In the genomic region with DNA sequence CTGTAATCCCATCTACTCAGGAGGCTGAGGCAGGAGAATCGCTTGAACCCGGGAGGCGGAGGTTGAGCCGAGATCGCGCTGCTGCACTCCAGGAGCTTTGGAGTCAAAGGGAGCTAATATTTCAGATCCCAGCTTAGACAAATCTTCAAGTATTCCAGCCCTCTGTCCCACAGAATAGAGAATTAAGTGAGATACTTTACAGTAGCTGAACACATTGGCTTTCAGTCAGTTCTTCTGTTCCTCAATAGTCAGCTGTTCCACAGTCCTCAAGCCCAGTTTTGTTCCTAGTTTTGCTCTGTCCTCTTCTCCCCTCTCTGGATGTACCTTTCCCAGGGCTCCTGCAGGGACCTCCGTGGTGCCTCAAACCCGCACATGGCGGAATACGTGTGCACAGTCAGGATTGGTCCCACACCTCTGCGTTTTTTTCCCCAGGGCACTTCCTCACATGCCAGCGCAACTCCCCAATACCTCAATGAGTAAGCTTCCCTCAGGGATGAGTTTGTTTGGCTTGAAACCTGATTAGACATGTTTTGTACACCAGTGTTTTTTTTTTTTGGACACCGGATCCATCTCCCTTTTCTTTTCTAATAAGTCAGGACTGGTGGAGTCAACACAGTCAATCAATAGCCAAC, we compare ENCODE assay signal across 10 cellular contexts. TPM values are rescaled to one million over a fixed set of nuclear protein-coding genes. Genes with fewer than 3 reads are reported as not detected.
DNase-seq lines count a peak whose midpoint lies in the region; ATAC-seq, FAIRE-seq and TF ChIP-seq lines count a peak whose summit lies in the region.
"Had no signal": no experiment of that assay in that cellular context is flagged by ENCODE, and none has a peak within 500 bp of the region (broad histone marks: within the 10 kb centered on the region; RNA-seq: fewer than 3 reads in every experiment).

No MANE protein-coding gene starts in this region.

- H3K27ac ChIP-seq in Peyer's patch (peak overlapping the region in 3 of 4 donors; percentile 93 to 99 (median 93)), endothelial cell of umbilical vein (ENCODE audit: insufficient read depth, low read depth, low read length) (no peak overlapping the region), tibial artery (peak overlapping the region in 1 of 2 donors; percentile 95)

- ATAC-seq in GM21528 (IDR thresholded peaks at IDR 0.05; ENCODE audit: low FRiP score, unreplicated experiment) = no peak
- ATAC-seq in HG03565 (IDR thresholded peaks at IDR 0.05; ENCODE audit: unreplicated experiment) = no peak

- no peak for FAIRE-seq in endothelial cell of umbilical vein (lab: Jason Lieb, UNC)
- FAIRE-seq: GM19239 had no signal

- peak overlapping the region; percentile 97 for H3K4me3 Mint-ChIP-seq in progenitor cell of endocrine pancreas (ENCODE audit: low read depth)

- DNase-seq in GM12865 (ENCODE audit: low read depth) = no peak
- DNase-seq in Peyer's patch = no peak
- no peak for DNase-seq in endothelial cell of umbilical vein (ENCODE audit: low read depth, low spot score)
- DNase-seq in progenitor cell of endocrine pancreas (ENCODE audit: low spot score, unreplicated experiment) = no peak
- no peak for DNase-seq in Ammon's horn (ENCODE audit: low spot score)
- no peak for DNase-seq in tibial artery
- DNase-seq: effector CD8-positive, alpha-beta T cell had no signal

- no peak for TF ChIP-seq CTCF in GM12865 (IDR thresholded peaks at IDR 0.05; ENCODE audit: insufficient read depth, low read depth, low read length, missing control alignments)
- no peak for TF ChIP-seq CTCF in Peyer's patch (IDR thresholded peaks at IDR 0.05)
- no peak for TF ChIP-seq CTCF in endothelial cell of umbilical vein (IDR thresholded peaks at IDR 0.05; ENCODE audit: extremely low read depth in 1 of 2, insufficient read depth in 1 of 2, low read depth in 1 of 2, low read length in 2 of 2)
- no peak for TF ChIP-seq CTCF in progenitor cell of endocrine pancreas (IDR thresholded peaks at IDR 0.05; ENCODE audit: unreplicated experiment)
- no peak for TF ChIP-seq CTCF in tibial artery (IDR thresholded peaks at IDR 0.05)

- POLR2A ChIA-PET in endothelial cell of umbilical vein (lab: Charles Lee) = interaction anchor here (0.8 to 4.3 kb wide), 2 partner anchors 38 to 73 kb away, joined by 5 to 100 read pairs; partner anchors contain the start of gene MIIP

- no peak overlapping the region for H2AFZ ChIP-seq in endothelial cell of umbilical vein (ENCODE audit: low read depth, low read length)

- peak overlapping the region; percentile 5 for H3K4me2 ChIP-seq in endothelial cell of umbilical vein (ENCODE audit: insufficient read depth, low read length)

- H3K4me3 ChIP-seq in GM12865 (ENCODE audit: low read depth, low read length) = peak overlapping the region; percentile 89
- H3K4me3 ChIP-seq in Peyer's patch = peak overlapping the region in 3 of 4 donors; percentile 77 to 97 (median 81)
- H3K4me3 ChIP-seq in endothelial cell of umbilical vein (replicated peaks in 1 of 3; ENCODE audit: insufficient read depth in 1 of 3, low read depth in 1 of 3, low read length in 3 of 3) = no peak overlapping the region
- peak overlapping the region in 1 of 2 donors; percentile 75 for H3K4me3 ChIP-seq in tibial artery

- peak overlapping the region; percentile 98 for H3K27ac Mint-ChIP-seq in progenitor cell of endocrine pancreas

- H3K9me1 ChIP-seq in endothelial cell of umbilical vein (replicated peaks; ENCODE audit: control insufficient read depth, extremely low read depth, insufficient read depth, low read length) = no peaks in the 10 kb centered on the region

- H3K36me3 Mint-ChIP-seq in progenitor cell of endocrine pancreas (ENCODE audit: insufficient read depth) = peaks cover 11% of the 10 kb centered on the region

- TF ChIP-seq POLR2A in Peyer's patch (IDR thresholded peaks at IDR 0.05) (no peak), endothelial cell of umbilical vein (IDR thresholded peaks at IDR 0.05; ENCODE audit: low read depth, low read length) (no peak)

- H3K9me3 Mint-ChIP-seq in progenitor cell of endocrine pancreas (ENCODE audit: low read depth) = no peaks in the 10 kb centered on the region

- H3K36me3 ChIP-seq in Peyer's patch (peaks cover 0 to 40% (median 0%) of the 10 kb centered on the region in 3 donors), endothelial cell of umbilical vein (ENCODE audit: control insufficient read depth in 2 of 2, extremely low read depth in 1 of 2, insufficient read depth in 2 of 2, low read length in 2 of 2) (peaks cover 5 to 14% of the 10 kb centered on the region in 2 experiments), tibial artery (peaks cover 16 to 46% (median 37%) of the 10 kb centered on the region in 3 donors)

- H3K27me3 ChIP-seq in Peyer's patch (no peaks in the 10 kb centered on the region), endothelial cell of umbilical vein (ENCODE audit: control insufficient read depth in 2 of 2, insufficient read depth in 2 of 2, low read length in 2 of 2) (no peaks in the 10 kb centered on the region), tibial artery (no peaks in the 10 kb centered on the region)

- CTCF ChIA-PET in endothelial cell of umbilical vein (lab: Charles Lee) = interaction anchor here (0.9 to 1.7 kb wide), 5 partner anchors 47 to 142 kb away, joined by 3 to 6 read pairs (median 4); partner anchors contain the start of gene PLOD1

- peaks cover 21% of the 10 kb centered on the region for H3K4me1 Mint-ChIP-seq in progenitor cell of endocrine pancreas (ENCODE audit: low read depth)

- no TSS peak for BruUV-seq in endothelial cell of umbilical vein (replicated peaks; lab: Mats Ljungman, UMichigan)

- dilution Hi-C loops in endothelial cell of umbilical vein (cut with MboI; ENCODE audit: extremely low pct_ligation_motif_present, low sequenced_read_pairs) = no loop called here

- no peaks in the 10 kb centered on the region for H3K9me3 ChIP-seq in Peyer's patch
- no peaks in the 10 kb centered on the region for H3K9me3 ChIP-seq in endothelial cell of umbilical vein (replicated peaks; ENCODE audit: control insufficient read depth, insufficient read depth, low read length)
- H3K9me3 ChIP-seq in tibial artery = no peaks in the 10 kb centered on the region

- no peaks in the 10 kb centered on the region for H4K20me1 ChIP-seq in endothelial cell of umbilical vein (replicated peaks; ENCODE audit: control insufficient read depth, extremely low read depth, insufficient read depth, low read length)

- peaks cover 0 to 47% (median 11%) of the 10 kb centered on the region in 4 donors for H3K4me1 ChIP-seq in Peyer's patch
- H3K4me1 ChIP-seq in endothelial cell of umbilical vein (ENCODE audit: control insufficient read depth, extremely low read depth, insufficient read depth, low read length) = peaks cover 31% of the 10 kb centered on the region
- H3K4me1 ChIP-seq in tibial artery = peaks cover 0 to 29% (median 15%) of the 10 kb centered on the region in 4 donors

- peaks cover 55% of the 10 kb centered on the region for H3K79me2 ChIP-seq in endothelial cell of umbilical vein (ENCODE audit: control insufficient read depth, insufficient read depth, low read length)

- H3K27me3 Mint-ChIP-seq in progenitor cell of endocrine pancreas = no peaks in the 10 kb centered on the region

- intact Hi-C loops in endothelial cell of umbilical vein (cut with micrococcal nuclease) (loop anchor here (2.0 to 5.0 kb wide), 2 partner anchors 37 to 299 kb away; partner anchors contain the start of genes MAD2L2 and MIIP), tibial artery (cut with DNase I; ENCODE audit: low total_unique reads) (no loop called here)

- no peak overlapping the region for H3K9ac ChIP-seq in endothelial cell of umbilical vein (replicated peaks; ENCODE audit: extremely low read depth, insufficient read depth, low read length)

RNA-seq across cellular contexts. Expression of gene MFN2, which starts 1.2 kb away (rescaled TPM):
- total RNA-seq in Peyer's patch = 100 to 1,000 TPM in 1 of 4 donors, 10 to 100 TPM in 3; 54.5 to 101 (median 94.9) TPM
- 66.6 and 82.4 TPM in 2 replicates for total RNA-seq in endothelial cell of umbilical vein
- polyA plus RNA-seq in endothelial cell of umbilical vein = 41.8 and 51.4 TPM in 2 replicates
- polyA plus RNA-seq in endothelial cell of umbilical vein (2011; cell fraction: cytosol; rRNA removed) = 45.7 and 52.7 TPM in 2 replicates
- 72.2 and 73.2 TPM in 2 replicates for polyA plus RNA-seq in endothelial cell of umbilical vein (2011; cell fraction: nucleus; rRNA removed)
- polyA plus RNA-seq in endothelial cell of umbilical vein (2012) = 76.5 and 104 TPM in 2 replicates
- polyA minus RNA-seq in endothelial cell of umbilical vein = 76.2 and 76.4 TPM in 2 replicates
- 34.5 TPM for polyA minus RNA-seq in endothelial cell of umbilical vein (2011; cell fraction: cytosol; rRNA and poly(A)+ RNA removed)
- 21.9 and 22.5 TPM in 2 replicates for polyA minus RNA-seq in endothelial cell of umbilical vein (2011; cell fraction: nucleus; rRNA and poly(A)+ RNA removed)
- 50.6 and 55.8 TPM in 2 replicates for total RNA-seq in progenitor cell of endocrine pancreas

RNA-seq across cellular contexts. Expression of gene MIIP, which starts 37.8 kb away (rescaled TPM):
- 10 to 100 TPM; 37.0 to 52.0 (median 43.0) TPM for total RNA-seq in Peyer's patch
- 30.1 and 32.3 TPM in 2 replicates for total RNA-seq in endothelial cell of umbilical vein
- 39.1 and 52.1 TPM in 2 replicates for polyA plus RNA-seq in endothelial cell of umbilical vein
- 22.8 and 30.4 TPM in 2 replicates for polyA plus RNA-seq in endothelial cell of umbilical vein (2011; cell fraction: cytosol; rRNA removed)
- polyA plus RNA-seq in endothelial cell of umbilical vein (2011; cell fraction: nucleus; rRNA removed) = 95.6 and 97.4 TPM in 2 replicates
- 15.4 and 20.5 TPM in 2 replicates for polyA plus RNA-seq in endothelial cell of umbilical vein (2012)
- 9.5 and 13.4 TPM in 2 replicates for polyA minus RNA-seq in endothelial cell of umbilical vein
- 16.7 TPM for polyA minus RNA-seq in endothelial cell of umbilical vein (2011; cell fraction: cytosol; rRNA and poly(A)+ RNA removed)
- polyA minus RNA-seq in endothelial cell of umbilical vein (2011; cell fraction: nucleus; rRNA and poly(A)+ RNA removed) = 12.6 and 14.3 TPM in 2 replicates
- total RNA-seq in progenitor cell of endocrine pancreas = 46.5 and 47.1 TPM in 2 replicates

RNA-seq across cellular contexts. Expression of gene PLOD1, which starts 47.0 kb away (rescaled TPM):
- 10 to 100 TPM; 23.9 to 75.2 (median 47.0) TPM for total RNA-seq in Peyer's patch
- 245 and 260 TPM in 2 replicates for total RNA-seq in endothelial cell of umbilical vein
- 412 and 424 TPM in 2 replicates for polyA plus RNA-seq in endothelial cell of umbilical vein
- 307 and 311 TPM in 2 replicates for polyA plus RNA-seq in endothelial cell of umbilical vein (2011; cell fraction: cytosol; rRNA removed)
- 187 and 218 TPM in 2 replicates for polyA plus RNA-seq in endothelial cell of umbilical vein (2011; cell fraction: nucleus; rRNA removed)
- 236 and 278 TPM in 2 replicates for polyA plus RNA-seq in endothelial cell of umbilical vein (2012)
- 286 and 316 TPM in 2 replicates for polyA minus RNA-seq in endothelial cell of umbilical vein
- polyA minus RNA-seq in endothelial cell of umbilical vein (2011; cell fraction: cytosol; rRNA and poly(A)+ RNA removed) = 45.9 TPM
- 81.1 and 81.9 TPM in 2 replicates for polyA minus RNA-seq in endothelial cell of umbilical vein (2011; cell fraction: nucleus; rRNA and poly(A)+ RNA removed)
- 76.1 and 80.7 TPM in 2 replicates for total RNA-seq in progenitor cell of endocrine pancreas

RNA-seq across cellular contexts. Expression of gene KIAA2013, which starts 55.3 kb away (rescaled TPM):
- total RNA-seq in Peyer's patch (100 to 1,000 TPM in 3 of 4 donors, 10 to 100 TPM in 1; 80.9 to 400 (median 278) TPM), endothelial cell of umbilical vein (52.9 and 56.1 TPM in 2 replicates), progenitor cell of endocrine pancreas (36.6 and 37.5 TPM in 2 replicates)
- 137 and 194 TPM in 2 replicates for polyA plus RNA-seq in endothelial cell of umbilical vein
- polyA plus RNA-seq in endothelial cell of umbilical vein (2011; cell fraction: cytosol; rRNA removed) = 72.1 and 89.3 TPM in 2 replicates
- polyA plus RNA-seq in endothelial cell of umbilical vein (2011; cell fraction: nucleus; rRNA removed) = 34.1 and 34.7 TPM in 2 replicates
- 36.3 and 36.6 TPM in 2 replicates for polyA plus RNA-seq in endothelial cell of umbilical vein (2012)
- 46.3 and 55.5 TPM in 2 replicates for polyA minus RNA-seq in endothelial cell of umbilical vein
- polyA minus RNA-seq in endothelial cell of umbilical vein (2011; cell fraction: cytosol; rRNA and poly(A)+ RNA removed) = 48.6 TPM
- polyA minus RNA-seq in endothelial cell of umbilical vein (2011; cell fraction: nucleus; rRNA and poly(A)+ RNA removed) = 13.8 and 15.0 TPM in 2 replicates

Comparison
In these comparisons a context has a peak if more than half of its experiments do, and no peak if none do; other contexts are left out.
1. H3K4me3 ChIP-seq: peak in GM12865 (single experiment) and Peyer's patch (3 of 4); none in endothelial cell of umbilical vein (0 of 3).